9 cellular contexts compared by ENCODE assay signal in genomic region chr1:6485140-6485936, GRCh38. TPM values are rescaled to one million over a fixed set of nuclear protein-coding genes. Genes with fewer than 3 reads are reported as not detected.
DNase-seq lines count a peak whose midpoint lies in the region; ATAC-seq, FAIRE-seq and TF ChIP-seq lines count a peak whose summit lies in the region.
"Had no signal": no experiment of that assay in that cellular context is flagged by ENCODE, and none has a peak within 500 bp of the region (broad histone marks: within the 10 kb centered on the region; RNA-seq: fewer than 3 reads in every experiment).

No MANE protein-coding gene starts in this region.

- peaks cover 13% of the 10 kb centered on the region for H3K4me1 Mint-ChIP-seq in central memory CD8-positive, alpha-beta T cell
- peaks cover 13 to 19% of the 10 kb centered on the region in 2 donors for H3K4me1 Mint-ChIP-seq in stimulated activated naive B cell treated with anti-CD40 and anti-IgM and Interleukin-4, amounts not matched to agents 10 μg/mL and 1 μg/mL and 100 μg/mL, for 72 hours

- H3K4me1 ChIP-seq in HUES6 (ENCODE audit: control insufficient read depth, insufficient read depth, low read length): peaks cover 25% of the 10 kb centered on the region
- H3K4me1 ChIP-seq in keratinocyte (ENCODE audit: control insufficient read depth, extremely low read depth, insufficient read depth, low read length): peaks cover 42% of the 10 kb centered on the region

- no peak for ATAC-seq in central memory CD8-positive, alpha-beta T cell (replicated peaks; ENCODE audit: extremely low read depth, poor library complexity, severe bottlenecking)
- ATAC-seq in stimulated activated naive B cell treated with anti-CD40 and anti-IgM and Interleukin-4, amounts not matched to agents 10 μg/mL and 1 μg/mL and 100 μg/mL, for 72 hours (replicated peaks): no peak
- ATAC-seq in HG02798 (IDR thresholded peaks at IDR 0.05; ENCODE audit: poor library complexity, unreplicated experiment): no peak

- H3K4me2 ChIP-seq in keratinocyte (ENCODE audit: control insufficient read depth, extremely low read depth, insufficient read depth, low read depth, low read length): peak overlapping the region; percentile 83

- no peaks in the 10 kb centered on the region for H4K20me1 ChIP-seq in keratinocyte (ENCODE audit: control insufficient read depth, extremely low read depth, insufficient read depth, low read length)

- H2AFZ ChIP-seq in keratinocyte (ENCODE audit: control insufficient read depth, low read length): no peak overlapping the region

- dilution Hi-C loops in keratinocyte (cut with MboI; ENCODE audit: extremely low pct_ligation_motif_present, low sequenced_read_pairs): no loop called here

- H3K9me1 ChIP-seq in keratinocyte (ENCODE audit: control insufficient read depth, extremely low read depth, insufficient read depth, low read length): no peaks in the 10 kb centered on the region

- H3K9ac ChIP-seq in HUES6 (ENCODE audit: low read length) (peak overlapping the region; percentile 54), keratinocyte (ENCODE audit: control insufficient read depth, extremely low read depth, insufficient read depth, low read length) (peak overlapping the region; percentile 75)

- H3K79me2 ChIP-seq in keratinocyte (ENCODE audit: control insufficient read depth, insufficient read depth, low read length): peaks cover 30% of the 10 kb centered on the region

- no peak overlapping the region for H3K27ac Mint-ChIP-seq in central memory CD8-positive, alpha-beta T cell (ENCODE audit: low read depth)
- H3K27ac Mint-ChIP-seq in stimulated activated naive B cell treated with anti-CD40 and anti-IgM and Interleukin-4, amounts not matched to agents 10 μg/mL and 1 μg/mL and 100 μg/mL, for 72 hours: no peak overlapping the region

- no peaks in the 10 kb centered on the region for H3K9me3 Mint-ChIP-seq in central memory CD8-positive, alpha-beta T cell
- no peaks in the 10 kb centered on the region for H3K9me3 Mint-ChIP-seq in stimulated activated naive B cell treated with anti-CD40 and anti-IgM and Interleukin-4, amounts not matched to agents 10 μg/mL and 1 μg/mL and 100 μg/mL, for 72 hours

- no peak for TF ChIP-seq CTCF in keratinocyte (optimal IDR thresholded peaks at IDR 0.05 in 1 of 3, IDR thresholded peaks at IDR 0.05 in 1 of 3, conservative IDR thresholded peaks at IDR 0.05 in 1 of 3; ENCODE audit: extremely low read depth in 1 of 3, insufficient read depth in 2 of 3, low read length in 3 of 3)

- H3K4me3 Mint-ChIP-seq in central memory CD8-positive, alpha-beta T cell: peak overlapping the region; percentile 62
- H3K4me3 Mint-ChIP-seq in stimulated activated naive B cell treated with anti-CD40 and anti-IgM and Interleukin-4, amounts not matched to agents 10 μg/mL and 1 μg/mL and 100 μg/mL, for 72 hours: peak overlapping the region; percentile 58 to 65

- peaks cover 44% of the 10 kb centered on the region for H3K27me3 Mint-ChIP-seq in central memory CD8-positive, alpha-beta T cell
- peaks cover 34 to 67% of the 10 kb centered on the region in 2 donors for H3K27me3 Mint-ChIP-seq in stimulated activated naive B cell treated with anti-CD40 and anti-IgM and Interleukin-4, amounts not matched to agents 10 μg/mL and 1 μg/mL and 100 μg/mL, for 72 hours

- H3K36me3 ChIP-seq in HUES6 (ENCODE audit: control insufficient read depth, insufficient read depth, low read length): no peaks in the 10 kb centered on the region
- H3K36me3 ChIP-seq in keratinocyte (ENCODE audit: control insufficient read depth in 2 of 2, extremely low read depth in 1 of 2, insufficient read depth in 2 of 2, low read length in 2 of 2): peaks cover 5 to 29% of the 10 kb centered on the region in 2 experiments

- H3K36me3 Mint-ChIP-seq in central memory CD8-positive, alpha-beta T cell (ENCODE audit: insufficient read depth): no peaks in the 10 kb centered on the region
- no peaks in the 10 kb centered on the region for H3K36me3 Mint-ChIP-seq in stimulated activated naive B cell treated with anti-CD40 and anti-IgM and Interleukin-4, amounts not matched to agents 10 μg/mL and 1 μg/mL and 100 μg/mL, for 72 hours

- no peaks in the 10 kb centered on the region for H3K9me3 ChIP-seq in HUES6 (ENCODE audit: control insufficient read depth, insufficient read depth, low read depth, low read length)
- H3K9me3 ChIP-seq in keratinocyte (ENCODE audit: control insufficient read depth, low read depth, low read length): no peaks in the 10 kb centered on the region

- no peak for FAIRE-seq in keratinocyte (lab: Jason Lieb, UNC)
- FAIRE-seq in GM12892 (lab: Jason Lieb, UNC): no peak

- no peak for DNase-seq in central memory CD8-positive, alpha-beta T cell (ENCODE audit: low spot score in 2 of 2)
- DNase-seq in keratinocyte (ENCODE audit: low read depth, low spot score) (no peak), NCI-H2196 (lab: John Stamatoyannopoulos, UW; ENCODE audit: unreplicated experiment) (no peak), GM12892 (ENCODE audit: insufficient read length) (no peak)
- DNase-seq in stimulated activated naive B cell treated with anti-CD40 and anti-IgM and Interleukin-4, amounts not matched to agents 10 μg/mL and 1 μg/mL and 100 μg/mL, for 72 hours: no peak
- DNase-seq in stimulated activated CD4-positive, alpha-beta T cell treated with anti-CD3 and anti-CD28 coated beads, Interleukin-2, amount 100 ng/mL, for 48 hours: no peak
- DNase-seq: MM.1S had no signal

- no peak for TF ChIP-seq POLR2A in GM12892 (IDR thresholded peaks at IDR 0.05; ENCODE audit: low read depth, low read length)

- H3K4me3 ChIP-seq in HUES6 (ENCODE audit: low read depth, low read length) (peak overlapping the region; percentile 66), keratinocyte (ENCODE audit: control insufficient read depth in 2 of 3, extremely low read depth in 1 of 3, insufficient read depth in 2 of 3, low read depth in 1 of 3, low read length in 3 of 3) (peak overlapping the region; percentile 44 to 69 (median 67))

- no peak overlapping the region for H3K27ac ChIP-seq in HUES6 (ENCODE audit: low read depth, low read length)
- H3K27ac ChIP-seq in keratinocyte (ENCODE audit: control insufficient read depth, insufficient read depth, low read length): peak overlapping the region; percentile 66

- H3K27me3 ChIP-seq in HUES6 (ENCODE audit: control insufficient read depth, insufficient read depth, low read length) (peaks cover 17% of the 10 kb centered on the region; the same call in 1 of the 2 replicates), keratinocyte (ENCODE audit: control insufficient read depth, extremely low read depth, insufficient read depth, low read length) (no peaks in the 10 kb centered on the region)

RNA-seq across cellular contexts. Expression of gene PLEKHG5, which starts 6.1 kb away (rescaled TPM):
- polyA plus RNA-seq in keratinocyte: 11.8 to 27.7 TPM (median 13.4 TPM) in 3 replicates
- polyA plus RNA-seq in keratinocyte (2011; ENCODE audit: low read depth): 9.4 TPM
- polyA plus RNA-seq in keratinocyte (2011; cell fraction: cytosol; rRNA removed): 5.3 and 11.5 TPM in 2 replicates
- 67.6 and 102 TPM in 2 replicates for polyA plus RNA-seq in keratinocyte (2011; cell fraction: nucleus; rRNA removed)
- polyA plus RNA-seq in keratinocyte (2012; ENCODE audit: low replicate concordance): 20.7 and 21.6 TPM in 2 replicates
- polyA minus RNA-seq in keratinocyte: 14.1 to 17.2 TPM (median 15.1 TPM) in 3 replicates
- 19.6 TPM for polyA minus RNA-seq in keratinocyte (2011; cell fraction: cytosol; rRNA and poly(A)+ RNA removed)
- 41.2 and 42.0 TPM in 2 replicates for polyA minus RNA-seq in keratinocyte (2011; cell fraction: nucleus; rRNA and poly(A)+ RNA removed)
- 0.11 TPM for polyA plus RNA-seq in GM12892 (2012; ENCODE audit: missing spikeins)

RNA-seq across cellular contexts. Expression of gene TNFRSF25, which starts 19.4 kb away (rescaled TPM):
- 12.2 to 35.8 TPM (median 12.4 TPM) in 3 replicates for polyA plus RNA-seq in keratinocyte
- 7.1 TPM for polyA plus RNA-seq in keratinocyte (2011; ENCODE audit: low read depth)
- 3.6 and 6.6 TPM in 2 replicates for polyA plus RNA-seq in keratinocyte (2011; cell fraction: cytosol; rRNA removed)
- polyA plus RNA-seq in keratinocyte (2011; cell fraction: nucleus; rRNA removed): 100 and 140 TPM in 2 replicates
- polyA plus RNA-seq in keratinocyte (2012; ENCODE audit: low replicate concordance): 16.7 and 29.9 TPM in 2 replicates
- 11.3 to 20.1 TPM (median 11.4 TPM) in 3 replicates for polyA minus RNA-seq in keratinocyte
- polyA minus RNA-seq in keratinocyte (2011; cell fraction: cytosol; rRNA and poly(A)+ RNA removed): 6.1 TPM
- 17.1 and 23.7 TPM in 2 replicates for polyA minus RNA-seq in keratinocyte (2011; cell fraction: nucleus; rRNA and poly(A)+ RNA removed)
- polyA plus RNA-seq in GM12892 (2012; ENCODE audit: missing spikeins): not detected
